16 cellular contexts compared by ENCODE assay signal in the genomic region with DNA sequence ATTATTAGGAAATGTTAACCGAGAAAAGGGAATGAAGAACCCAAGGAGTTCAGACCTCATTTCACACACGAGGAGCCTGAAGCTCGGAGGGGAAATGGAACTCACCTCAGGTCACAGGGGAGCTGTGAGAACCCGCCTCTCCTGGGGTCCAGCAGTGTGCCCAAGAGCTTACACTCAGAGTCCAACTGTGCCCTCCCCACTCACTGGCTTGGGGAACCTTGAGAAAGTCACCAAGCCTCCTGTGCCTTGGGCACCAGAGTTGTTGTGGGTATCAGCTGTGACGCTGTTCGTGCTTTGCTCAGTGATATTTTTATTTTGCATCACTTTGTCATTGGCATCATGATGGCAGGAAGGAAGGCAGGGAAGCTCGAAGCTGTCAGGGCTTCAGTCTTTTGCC.
DNase-seq lines count a peak whose midpoint lies in the region; ATAC-seq, FAIRE-seq and TF ChIP-seq lines count a peak whose summit lies in the region.
"Had no signal": no experiment of that assay in that cellular context is flagged by ENCODE, and none has a peak within 500 bp of the region (broad histone marks: within the 10 kb centered on the region; RNA-seq: fewer than 3 reads in every experiment).

No MANE protein-coding gene starts in this region.

- H3K4me2 ChIP-seq in DOHH2 (ENCODE audit: low read length) (peak overlapping the region; percentile 89), GM12878 (ENCODE audit: control insufficient read depth, insufficient read depth) (peak overlapping the region; percentile 65; the same call in 1 of the 2 replicates)

- H3K27me3 ChIP-seq in DOHH2 (ENCODE audit: control insufficient read depth, low read length) (no peaks in the 10 kb centered on the region), GM12878 (replicated peaks in 1 of 2; ENCODE audit: control insufficient read depth in 2 of 2, insufficient read depth in 2 of 2, low read length in 1 of 2) (no peaks in the 10 kb centered on the region), spleen (replicated peaks in 1 of 7) (peaks cover 0 to 16% (median 0%) of the 10 kb centered on the region in 7 donors)

- TF ChIP-seq CTCF in DOHH2 (IDR thresholded peaks at IDR 0.05; ENCODE audit: low read depth, low read length, poor library complexity, severe bottlenecking) = no peak
- no peak for TF ChIP-seq CTCF in GM12878 (IDR thresholded peaks at IDR 0.05 in 2 of 3, conservative IDR thresholded peaks at IDR 0.05 in 1 of 3; ENCODE audit: control insufficient read depth in 2 of 3, extremely low read depth in 1 of 3, insufficient read depth in 1 of 3, low read depth in 3 of 3, low read length in 3 of 3)
- no peak for TF ChIP-seq CTCF in spleen (IDR thresholded peaks at IDR 0.05 in 8 of 11, conservative IDR thresholded peaks at IDR 0.05 in 3 of 11)

- peaks cover 13% of the 10 kb centered on the region for H3F3A ChIP-seq in DOHH2 (ENCODE audit: control insufficient read depth, insufficient read depth)

- peak overlapping the region; percentile 10; the same call in 1 of the 2 replicates for H3K9ac ChIP-seq in GM12878 (ENCODE audit: control insufficient read depth, insufficient read depth, low read length)

- H3K4me3 Mint-ChIP-seq in IgD-negative memory B cell = peak overlapping the region; percentile 60 to 89 (median 78)
- H3K4me3 Mint-ChIP-seq: CD8-positive, alpha-beta T cell had no signal

- no peak for TF ChIP-seq RAD21 in GM12878 (IDR thresholded peaks at IDR 0.05; ENCODE audit: insufficient read depth, low read depth, low read length)

- BruUV-seq in GM12878 (replicated peaks; lab: Mats Ljungman, UMichigan) = no TSS peak

- peaks cover 3% of the 10 kb centered on the region for H3K27me3 Mint-ChIP-seq in IgD-negative memory B cell

- intact Hi-C loops in GM12878 (cut with micrococcal nuclease; ENCODE audit: unreplicated experiment) (loop anchor here (2.0 kb wide), 2 partner anchors 34 to 82 kb away; a partner anchor contains a TSS), spleen (cut with DNase I; ENCODE audit: low total_unique reads) (no loop called here)

- no peak for TF ChIP-seq EP300 in GM12878 (IDR thresholded peaks at IDR 0.05; ENCODE audit: borderline replicate concordance in 1 of 2, control insufficient read depth in 1 of 2, low read depth in 2 of 2, low read length in 2 of 2)

- no peak overlapping the region for H2AFZ ChIP-seq in GM12878 (ENCODE audit: control insufficient read depth, low read depth, low read length)

- SMC1A ChIA-PET in GM12878 (lab: Charles Lee; ENCODE audit: uncharacterized antibody, unreplicated experiment) = interaction anchor here (0.8 to 1.8 kb wide), 10 partner anchors 9 to 287 kb away, joined by 3 to 19 read pairs (median 4); a partner anchor contains a TSS

- H3K4me1 ChIP-seq in DOHH2 (ENCODE audit: control insufficient read depth, low read length) = peaks cover 68% of the 10 kb centered on the region
- H3K4me1 ChIP-seq in GM12878 (ENCODE audit: control insufficient read depth, insufficient read depth, low read length) = peaks cover 56% of the 10 kb centered on the region
- peaks cover 3 to 55% (median 38%) of the 10 kb centered on the region in 6 donors for H3K4me1 ChIP-seq in spleen

- no peaks in the 10 kb centered on the region for H3K36me3 ChIP-seq in DOHH2 (ENCODE audit: control insufficient read depth, low read length)
- H3K36me3 ChIP-seq in GM12878 (ENCODE audit: control insufficient read depth in 2 of 2, insufficient read depth in 2 of 2, low read length in 1 of 2) = no peaks in the 10 kb centered on the region
- H3K36me3 ChIP-seq in spleen = no peaks in the 10 kb centered on the region

- H4K20me1 ChIP-seq in DOHH2 (ENCODE audit: control insufficient read depth, insufficient read depth, low read depth, low read length) (no peaks in the 10 kb centered on the region), GM12878 (ENCODE audit: control insufficient read depth, insufficient read depth) (no peaks in the 10 kb centered on the region)

- H3K9me3 Mint-ChIP-seq in IgD-negative memory B cell = no peaks in the 10 kb centered on the region
- H3K9me3 Mint-ChIP-seq: CD8-positive, alpha-beta T cell had no signal

- 80% methylated on average over 7 of the region's 7 CpGs for WGBS in GM12878 (ENCODE audit: insufficient coverage, insufficient replicate concordance, low lambda C conversion rate, missing lambda C conversion rate)
- WGBS in spleen, 5 donors = 76 to 80% (median 78%) methylated on average over 6 to 7 of the region's 7 CpGs

- H3K9me3 ChIP-seq in DOHH2 (ENCODE audit: control insufficient read depth, insufficient read depth, low read length) (no peaks in the 10 kb centered on the region), GM12878 (replicated peaks; ENCODE audit: control insufficient read depth, insufficient read depth, low read length) (no peaks in the 10 kb centered on the region; the same call in 2 of the 3 replicates), spleen (peaks cover 0 to 5% (median 0%) of the 10 kb centered on the region in 8 donors)

- no peak for DNase-seq in GM12878 (ENCODE audit: low read depth, low spot score)
- peak; percentile 74 for DNase-seq in spleen
- no peak for DNase-seq in GM19239 (ENCODE audit: insufficient read length, low spot score)
- no peak for DNase-seq in activated CD8-positive, alpha-beta memory T cell treated with anti-CD3 and anti-CD28 coated beads, Interleukin-2, amount 50 U/mL, for 4 hours
- no peak for DNase-seq in medulla oblongata (ENCODE audit: extremely low spot score)
- DNase-seq: Calu3; CD8-positive, alpha-beta T cell; MV-4-11; NCI-H1694 treated with DMSO at 0.1 percent for 48 hours; NCI-H774; T-helper 1 cell had no signal

- FAIRE-seq in GM12878 (lab: Jason Lieb, UNC) (no peak), GM19239 (lab: Jason Lieb, UNC) (no peak)
- FAIRE-seq: A204.1, K562 had no signal

- CTCF ChIA-PET in GM12878 (lab: Yijun Ruan, JAX) = interaction anchor here (0.9 to 1.9 kb wide), 5 partner anchors 22 to 286 kb away, joined by 3 to 14 read pairs (median 4); no protein-coding TSS in a partner anchor

- H3K79me2 ChIP-seq in DOHH2 (ENCODE audit: control insufficient read depth, low read length) (no peaks in the 10 kb centered on the region), GM12878 (ENCODE audit: control insufficient read depth, insufficient read depth, low read length) (no peaks in the 10 kb centered on the region)

- in situ Hi-C loops in GM12878 (cut with MboI) = no loop called here

- H3K27ac ChIP-seq in DOHH2 (ENCODE audit: low read depth, low read length) (no peak overlapping the region; the same call in 1 of the 2 replicates), GM12878 (ENCODE audit: control insufficient read depth, insufficient read depth) (peak overlapping the region; percentile 49), spleen (peak overlapping the region in 5 of 8 donors; percentile 24 to 81 (median 79))

- peak overlapping the region; percentile 91 to 98 (median 95) for H3K27ac Mint-ChIP-seq in IgD-negative memory B cell
- H3K27ac Mint-ChIP-seq: CD8-positive, alpha-beta T cell had no signal

- RAD21 ChIA-PET in GM12878 (lab: Charles Lee; ENCODE audit: unreplicated experiment) = interaction anchor here (0.9 to 1.9 kb wide), 11 partner anchors 9 to 262 kb away, joined by 3 to 31 read pairs (median 8); a partner anchor contains a TSS

- POLR2A ChIA-PET in GM12878 (lab: Charles Lee) = interaction anchor here (0.8 to 1.3 kb wide), 4 partner anchors 21 to 552 kb away, joined by 3 to 8 read pairs (median 3); no protein-coding TSS in a partner anchor

- TF ChIP-seq POLR2A in GM12878 (IDR thresholded peaks at IDR 0.05; ENCODE audit: low read depth, low read length) (no peak), spleen (IDR thresholded peaks at IDR 0.05) (no peak)

- no peaks in the 10 kb centered on the region for H3K9me2 ChIP-seq in DOHH2 (replicated peaks; ENCODE audit: control insufficient read depth, low read length)

- no peak for ATAC-seq in GM12878
- no peak for ATAC-seq in GM19035 (IDR thresholded peaks at IDR 0.05; ENCODE audit: unreplicated experiment)
- ATAC-seq: CD8-positive, alpha-beta T cell had no signal

- peaks cover 67 to 78% (median 76%) of the 10 kb centered on the region in 3 donors for H3K4me1 Mint-ChIP-seq in IgD-negative memory B cell

- H3K4me3 ChIP-seq in DOHH2 (ENCODE audit: low read length) = no peak overlapping the region
- H3K4me3 ChIP-seq in GM12878 = no peak overlapping the region
- H3K4me3 ChIP-seq in spleen = no peak overlapping the region
- H3K4me3 ChIP-seq: K562 had no signal

- no peaks in the 10 kb centered on the region for H3K36me3 Mint-ChIP-seq in IgD-negative memory B cell
- H3K36me3 Mint-ChIP-seq: CD8-positive, alpha-beta T cell had no signal

TF ChIP-seq in GM12878, 131 proteins besides CTCF, POLR2A, EP300 and RAD21 (continues in another document):
- no peak for TF ChIP-seq SRF (IDR thresholded peaks at IDR 0.05; ENCODE audit: low read depth in 2 of 2, low read length in 2 of 2)
- no peak for TF ChIP-seq GABPA (IDR thresholded peaks at IDR 0.05; ENCODE audit: low read depth)
- TF ChIP-seq ZZZ3 (IDR thresholded peaks at IDR 0.05; ENCODE audit: control insufficient read depth, insufficient read length, low read depth) = no peak
- TF ChIP-seq NFYA (IDR thresholded peaks at IDR 0.05; ENCODE audit: borderline replicate concordance, low read depth, low read length) = no peak
- TF ChIP-seq PAX5 (IDR thresholded peaks at IDR 0.05; ENCODE audit: borderline replicate concordance, low read depth, low read length) = no peak
- TF ChIP-seq CBFB (IDR thresholded peaks at IDR 0.05; ENCODE audit: low read depth) = no peak
- TF ChIP-seq EGR1 (IDR thresholded peaks at IDR 0.05; ENCODE audit: borderline replicate concordance in 1 of 2, low read depth in 2 of 2, low read length in 2 of 2) = no peak
- no peak for TF ChIP-seq ESRRA (IDR thresholded peaks at IDR 0.05; ENCODE audit: low read length)
- no peak for TF ChIP-seq WRNIP1 (IDR thresholded peaks at IDR 0.05; ENCODE audit: borderline replicate concordance, low read depth, low read length)
- TF ChIP-seq, protein P1, sequence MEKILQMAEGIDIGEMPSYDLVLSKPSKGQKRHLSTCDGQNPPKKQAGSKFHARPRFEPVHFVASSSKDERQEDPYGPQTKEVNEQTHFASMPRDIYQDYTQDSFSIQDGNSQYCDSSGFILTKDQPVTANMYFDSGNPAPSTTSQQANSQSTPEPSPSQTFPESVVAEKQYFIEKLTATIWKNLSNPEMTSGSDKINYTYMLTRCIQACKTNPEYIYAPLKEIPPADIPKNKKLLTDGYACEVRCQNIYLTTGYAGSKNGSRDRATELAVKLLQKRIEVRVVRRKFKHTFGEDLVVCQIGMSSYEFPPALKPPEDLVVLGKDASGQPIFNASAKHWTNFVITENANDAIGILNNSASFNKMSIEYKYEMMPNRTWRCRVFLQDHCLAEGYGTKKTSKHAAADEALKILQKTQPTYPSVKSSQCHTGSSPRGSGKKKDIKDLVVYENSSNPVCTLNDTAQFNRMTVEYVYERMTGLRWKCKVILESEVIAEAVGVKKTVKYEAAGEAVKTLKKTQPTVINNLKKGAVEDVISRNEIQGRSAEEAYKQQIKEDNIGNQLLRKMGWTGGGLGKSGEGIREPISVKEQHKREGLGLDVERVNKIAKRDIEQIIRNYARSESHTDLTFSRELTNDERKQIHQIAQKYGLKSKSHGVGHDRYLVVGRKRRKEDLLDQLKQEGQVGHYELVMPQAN (conservative IDR thresholded peaks at IDR 0.05) = no peak
